2 cellular contexts compared by ENCODE assay signal in the genomic region with DNA sequence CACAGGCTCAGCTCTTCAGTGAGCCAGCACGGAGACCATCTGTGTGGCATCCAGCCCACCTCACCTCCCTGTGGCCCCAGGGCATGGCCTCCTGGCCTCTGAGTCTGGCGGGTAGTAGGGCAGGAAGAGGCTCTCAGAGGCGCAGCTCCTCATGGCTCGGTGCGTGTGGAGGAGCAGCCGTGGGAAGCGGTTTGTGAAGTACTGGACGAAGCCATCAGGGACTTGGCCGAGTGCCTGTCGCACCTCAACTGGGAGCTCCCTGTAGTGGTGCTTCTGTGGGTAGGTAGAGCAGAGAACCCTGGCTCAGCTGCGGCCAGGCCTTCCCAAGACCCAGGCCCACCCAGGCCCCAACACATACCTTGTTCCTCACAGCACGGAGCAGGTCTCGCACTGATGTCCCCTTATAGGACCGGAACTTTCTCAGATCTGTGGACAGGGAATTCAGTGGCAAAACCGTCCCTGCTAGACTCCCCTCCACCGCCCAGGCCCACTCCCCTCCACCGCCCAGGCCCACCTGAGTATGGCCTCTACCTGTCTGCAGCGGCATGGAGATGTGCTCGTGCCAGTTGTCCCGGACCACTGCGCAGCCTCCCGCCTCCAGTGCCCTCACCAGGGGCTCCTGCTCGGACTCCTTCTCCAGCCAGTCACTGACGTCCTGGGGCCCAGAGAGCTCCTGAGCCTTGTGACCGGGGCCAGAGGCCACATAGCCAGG.
TF ChIP-seq lines count a peak whose summit lies in the region.

No MANE protein-coding gene starts in this region.

TF ChIP-seq in GM23338, 12 proteins besides CTCF, POLR2A, EP300 and RAD21 (continues in another document):
- TF ChIP-seq, protein P1, sequence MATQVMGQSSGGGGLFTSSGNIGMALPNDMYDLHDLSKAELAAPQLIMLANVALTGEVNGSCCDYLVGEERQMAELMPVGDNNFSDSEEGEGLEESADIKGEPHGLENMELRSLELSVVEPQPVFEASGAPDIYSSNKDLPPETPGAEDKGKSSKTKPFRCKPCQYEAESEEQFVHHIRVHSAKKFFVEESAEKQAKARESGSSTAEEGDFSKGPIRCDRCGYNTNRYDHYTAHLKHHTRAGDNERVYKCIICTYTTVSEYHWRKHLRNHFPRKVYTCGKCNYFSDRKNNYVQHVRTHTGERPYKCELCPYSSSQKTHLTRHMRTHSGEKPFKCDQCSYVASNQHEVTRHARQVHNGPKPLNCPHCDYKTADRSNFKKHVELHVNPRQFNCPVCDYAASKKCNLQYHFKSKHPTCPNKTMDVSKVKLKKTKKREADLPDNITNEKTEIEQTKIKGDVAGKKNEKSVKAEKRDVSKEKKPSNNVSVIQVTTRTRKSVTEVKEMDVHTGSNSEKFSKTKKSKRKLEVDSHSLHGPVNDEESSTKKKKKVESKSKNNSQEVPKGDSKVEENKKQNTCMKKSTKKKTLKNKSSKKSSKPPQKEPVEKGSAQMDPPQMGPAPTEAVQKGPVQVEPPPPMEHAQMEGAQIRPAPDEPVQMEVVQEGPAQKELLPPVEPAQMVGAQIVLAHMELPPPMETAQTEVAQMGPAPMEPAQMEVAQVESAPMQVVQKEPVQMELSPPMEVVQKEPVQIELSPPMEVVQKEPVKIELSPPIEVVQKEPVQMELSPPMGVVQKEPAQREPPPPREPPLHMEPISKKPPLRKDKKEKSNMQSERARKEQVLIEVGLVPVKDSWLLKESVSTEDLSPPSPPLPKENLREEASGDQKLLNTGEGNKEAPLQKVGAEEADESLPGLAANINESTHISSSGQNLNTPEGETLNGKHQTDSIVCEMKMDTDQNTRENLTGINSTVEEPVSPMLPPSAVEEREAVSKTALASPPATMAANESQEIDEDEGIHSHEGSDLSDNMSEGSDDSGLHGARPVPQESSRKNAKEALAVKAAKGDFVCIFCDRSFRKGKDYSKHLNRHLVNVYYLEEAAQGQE (IDR thresholded peaks at IDR 0.05; ENCODE audit: unreplicated experiment), result no peak
- no peak for TF ChIP-seq ZNF114 (CRISPR knock-in tag; IDR thresholded peaks at IDR 0.05)
- TF ChIP-seq JUNB (IDR thresholded peaks at IDR 0.05; ENCODE audit: unreplicated experiment), result no peak
- no peak for TF ChIP-seq ZNF331 (CRISPR knock-in tag; IDR thresholded peaks at IDR 0.05; ENCODE audit: low read depth)
- TF ChIP-seq, protein P2, sequence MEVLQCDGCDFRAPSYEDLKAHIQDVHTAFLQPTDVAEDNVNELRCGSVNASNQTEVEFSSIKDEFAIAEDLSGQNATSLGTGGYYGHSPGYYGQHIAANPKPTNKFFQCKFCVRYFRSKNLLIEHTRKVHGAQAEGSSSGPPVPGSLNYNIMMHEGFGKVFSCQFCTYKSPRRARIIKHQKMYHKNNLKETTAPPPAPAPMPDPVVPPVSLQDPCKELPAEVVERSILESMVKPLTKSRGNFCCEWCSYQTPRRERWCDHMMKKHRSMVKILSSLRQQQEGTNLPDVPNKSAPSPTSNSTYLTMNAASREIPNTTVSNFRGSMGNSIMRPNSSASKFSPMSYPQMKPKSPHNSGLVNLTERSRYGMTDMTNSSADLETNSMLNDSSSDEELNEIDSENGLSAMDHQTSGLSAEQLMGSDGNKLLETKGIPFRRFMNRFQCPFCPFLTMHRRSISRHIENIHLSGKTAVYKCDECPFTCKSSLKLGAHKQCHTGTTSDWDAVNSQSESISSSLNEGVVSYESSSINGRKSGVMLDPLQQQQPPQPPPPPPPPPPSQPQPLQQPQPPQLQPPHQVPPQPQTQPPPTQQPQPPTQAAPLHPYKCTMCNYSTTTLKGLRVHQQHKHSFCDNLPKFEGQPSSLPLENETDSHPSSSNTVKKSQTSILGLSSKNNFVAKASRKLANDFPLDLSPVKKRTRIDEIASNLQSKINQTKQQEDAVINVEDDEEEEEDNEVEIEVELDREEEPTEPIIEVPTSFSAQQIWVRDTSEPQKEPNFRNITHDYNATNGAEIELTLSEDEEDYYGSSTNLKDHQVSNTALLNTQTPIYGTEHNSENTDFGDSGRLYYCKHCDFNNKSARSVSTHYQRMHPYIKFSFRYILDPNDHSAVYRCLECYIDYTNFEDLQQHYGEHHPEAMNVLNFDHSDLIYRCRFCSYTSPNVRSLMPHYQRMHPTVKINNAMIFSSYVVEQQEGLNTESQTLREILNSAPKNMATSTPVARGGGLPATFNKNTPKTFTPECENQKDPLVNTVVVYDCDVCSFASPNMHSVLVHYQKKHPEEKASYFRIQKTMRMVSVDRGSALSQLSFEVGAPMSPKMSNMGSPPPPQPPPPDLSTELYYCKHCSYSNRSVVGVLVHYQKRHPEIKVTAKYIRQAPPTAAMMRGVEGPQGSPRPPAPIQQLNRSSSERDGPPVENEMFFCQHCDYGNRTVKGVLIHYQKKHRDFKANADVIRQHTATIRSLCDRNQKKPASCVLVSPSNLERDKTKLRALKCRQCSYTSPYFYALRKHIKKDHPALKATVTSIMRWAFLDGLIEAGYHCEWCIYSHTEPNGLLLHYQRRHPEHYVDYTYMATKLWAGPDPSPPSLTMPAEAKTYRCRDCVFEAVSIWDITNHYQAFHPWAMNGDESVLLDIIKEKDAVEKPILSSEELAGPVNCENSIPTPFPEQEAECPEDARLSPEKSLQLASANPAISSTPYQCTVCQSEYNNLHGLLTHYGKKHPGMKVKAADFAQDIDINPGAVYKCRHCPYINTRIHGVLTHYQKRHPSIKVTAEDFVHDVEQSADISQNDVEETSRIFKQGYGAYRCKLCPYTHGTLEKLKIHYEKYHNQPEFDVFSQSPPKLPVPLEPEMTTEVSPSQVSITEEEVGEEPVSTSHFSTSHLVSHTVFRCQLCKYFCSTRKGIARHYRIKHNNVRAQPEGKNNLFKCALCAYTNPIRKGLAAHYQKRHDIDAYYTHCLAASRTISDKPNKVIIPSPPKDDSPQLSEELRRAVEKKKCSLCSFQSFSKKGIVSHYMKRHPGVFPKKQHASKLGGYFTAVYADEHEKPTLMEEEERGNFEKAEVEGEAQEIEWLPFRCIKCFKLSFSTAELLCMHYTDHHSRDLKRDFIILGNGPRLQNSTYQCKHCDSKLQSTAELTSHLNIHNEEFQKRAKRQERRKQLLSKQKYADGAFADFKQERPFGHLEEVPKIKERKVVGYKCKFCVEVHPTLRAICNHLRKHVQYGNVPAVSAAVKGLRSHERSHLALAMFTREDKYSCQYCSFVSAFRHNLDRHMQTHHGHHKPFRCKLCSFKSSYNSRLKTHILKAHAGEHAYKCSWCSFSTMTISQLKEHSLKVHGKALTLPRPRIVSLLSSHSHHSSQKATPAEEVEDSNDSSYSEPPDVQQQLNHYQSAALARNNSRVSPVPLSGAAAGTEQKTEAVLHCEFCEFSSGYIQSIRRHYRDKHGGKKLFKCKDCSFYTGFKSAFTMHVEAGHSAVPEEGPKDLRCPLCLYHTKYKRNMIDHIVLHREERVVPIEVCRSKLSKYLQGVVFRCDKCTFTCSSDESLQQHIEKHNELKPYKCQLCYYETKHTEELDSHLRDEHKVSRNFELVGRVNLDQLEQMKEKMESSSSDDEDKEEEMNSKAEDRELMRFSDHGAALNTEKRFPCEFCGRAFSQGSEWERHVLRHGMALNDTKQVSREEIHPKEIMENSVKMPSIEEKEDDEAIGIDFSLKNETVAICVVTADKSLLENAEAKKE (CRISPR knock-in tag; IDR thresholded peaks at IDR 0.05), result no peak
- TF ChIP-seq, protein P3, sequence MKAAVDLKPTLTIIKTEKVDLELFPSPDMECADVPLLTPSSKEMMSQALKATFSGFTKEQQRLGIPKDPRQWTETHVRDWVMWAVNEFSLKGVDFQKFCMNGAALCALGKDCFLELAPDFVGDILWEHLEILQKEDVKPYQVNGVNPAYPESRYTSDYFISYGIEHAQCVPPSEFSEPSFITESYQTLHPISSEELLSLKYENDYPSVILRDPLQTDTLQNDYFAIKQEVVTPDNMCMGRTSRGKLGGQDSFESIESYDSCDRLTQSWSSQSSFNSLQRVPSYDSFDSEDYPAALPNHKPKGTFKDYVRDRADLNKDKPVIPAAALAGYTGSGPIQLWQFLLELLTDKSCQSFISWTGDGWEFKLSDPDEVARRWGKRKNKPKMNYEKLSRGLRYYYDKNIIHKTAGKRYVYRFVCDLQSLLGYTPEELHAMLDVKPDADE (IDR thresholded peaks at IDR 0.05), result no peak
- no peak for TF ChIP-seq STAT1 (IDR thresholded peaks at IDR 0.05; ENCODE audit: unreplicated experiment)
- TF ChIP-seq CREB1 (CRISPR knock-in tag; IDR thresholded peaks at IDR 0.05; ENCODE audit: low read depth), result no peak

TF ChIP-seq in K562, 482 proteins besides CTCF, POLR2A, EP300 and RAD21:
- peak; percentile 87; the same call in 1 of the 2 replicates for TF ChIP-seq ZKSCAN1 (IDR thresholded peaks at IDR 0.05; ENCODE audit: low read depth, low read length)
- no peak for TF ChIP-seq POLR2AphosphoS2 (IDR thresholded peaks at IDR 0.05; ENCODE audit: low read length)
- TF ChIP-seq FIP1L1 (IDR thresholded peaks at IDR 0.05; ENCODE audit: low read depth, low read length, poor library complexity, severe bottlenecking), result peak; percentile 41
- TF ChIP-seq POLR2G (IDR thresholded peaks at IDR 0.05; ENCODE audit: low read depth, low read length), result peak; percentile 73
- 0 out of 2 replicates have a peak, but pooled peaks have one; percentile 4 for TF ChIP-seq POLR2AphosphoS5 (IDR thresholded peaks at IDR 0.05; ENCODE audit: control insufficient read depth, insufficient read depth, low read depth, low read length)
- no peak for TF ChIP-seq NRF1 (conservative IDR thresholded peaks at IDR 0.05 in 1 of 2, IDR thresholded peaks at IDR 0.05 in 1 of 2)
- TF ChIP-seq, protein P4, sequence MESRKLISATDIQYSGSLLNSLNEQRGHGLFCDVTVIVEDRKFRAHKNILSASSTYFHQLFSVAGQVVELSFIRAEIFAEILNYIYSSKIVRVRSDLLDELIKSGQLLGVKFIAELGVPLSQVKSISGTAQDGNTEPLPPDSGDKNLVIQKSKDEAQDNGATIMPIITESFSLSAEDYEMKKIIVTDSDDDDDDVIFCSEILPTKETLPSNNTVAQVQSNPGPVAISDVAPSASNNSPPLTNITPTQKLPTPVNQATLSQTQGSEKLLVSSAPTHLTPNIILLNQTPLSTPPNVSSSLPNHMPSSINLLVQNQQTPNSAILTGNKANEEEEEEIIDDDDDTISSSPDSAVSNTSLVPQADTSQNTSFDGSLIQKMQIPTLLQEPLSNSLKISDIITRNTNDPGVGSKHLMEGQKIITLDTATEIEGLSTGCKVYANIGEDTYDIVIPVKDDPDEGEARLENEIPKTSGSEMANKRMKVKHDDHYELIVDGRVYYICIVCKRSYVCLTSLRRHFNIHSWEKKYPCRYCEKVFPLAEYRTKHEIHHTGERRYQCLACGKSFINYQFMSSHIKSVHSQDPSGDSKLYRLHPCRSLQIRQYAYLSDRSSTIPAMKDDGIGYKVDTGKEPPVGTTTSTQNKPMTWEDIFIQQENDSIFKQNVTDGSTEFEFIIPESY (CRISPR knock-in tag; IDR thresholded peaks at IDR 0.05), result peak; percentile 42; the same call in 1 of the 2 replicates
- peak; percentile 57 for TF ChIP-seq RBM22 (IDR thresholded peaks at IDR 0.05; ENCODE audit: low read depth, low read length, poor library complexity, severe bottlenecking)
- TF ChIP-seq RBFOX2 (IDR thresholded peaks at IDR 0.05; ENCODE audit: low read depth, low read length), result 0 out of 2 replicates have a peak, but pooled peaks have one; percentile 28
- TF ChIP-seq, protein P5, sequence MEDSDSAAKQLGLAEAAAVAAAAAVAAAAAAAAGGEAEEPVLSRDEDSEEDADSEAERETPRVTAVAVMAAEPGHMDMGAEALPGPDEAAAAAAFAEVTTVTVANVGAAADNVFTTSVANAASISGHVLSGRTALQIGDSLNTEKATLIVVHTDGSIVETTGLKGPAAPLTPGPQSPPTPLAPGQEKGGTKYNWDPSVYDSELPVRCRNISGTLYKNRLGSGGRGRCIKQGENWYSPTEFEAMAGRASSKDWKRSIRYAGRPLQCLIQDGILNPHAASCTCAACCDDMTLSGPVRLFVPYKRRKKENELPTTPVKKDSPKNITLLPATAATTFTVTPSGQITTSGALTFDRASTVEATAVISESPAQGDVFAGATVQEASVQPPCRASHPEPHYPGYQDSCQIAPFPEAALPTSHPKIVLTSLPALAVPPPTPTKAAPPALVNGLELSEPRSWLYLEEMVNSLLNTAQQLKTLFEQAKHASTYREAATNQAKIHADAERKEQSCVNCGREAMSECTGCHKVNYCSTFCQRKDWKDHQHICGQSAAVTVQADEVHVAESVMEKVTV (CRISPR knock-in tag; IDR thresholded peaks at IDR 0.05), result no peak
- TF ChIP-seq ZNF253 (CRISPR knock-in tag; conservative IDR thresholded peaks at IDR 0.05), result no peak
